ENCODE assay signal across 10 cellular contexts in genomic region chr2:113234721-113235346, GRCh38. TPM values are rescaled to one million over a fixed set of nuclear protein-coding genes. Genes with fewer than 3 reads are reported as not detected.
DNase-seq lines count a peak whose midpoint lies in the region; ATAC-seq and TF ChIP-seq lines count a peak whose summit lies in the region.
"Had no signal": no experiment of that assay in that cellular context is flagged by ENCODE, and none has a peak within 500 bp of the region (broad histone marks: within the 10 kb centered on the region; RNA-seq: fewer than 3 reads in every experiment).

No MANE protein-coding gene starts in this region.

- H2AK5ac ChIP-seq in mesendoderm (ENCODE audit: low read length): no peak overlapping the region

- H4K5ac ChIP-seq in mesendoderm (ENCODE audit: low read length): no peak overlapping the region

- no peaks in the 10 kb centered on the region for H3K79me2 ChIP-seq in mesendoderm (ENCODE audit: control insufficient read depth, insufficient read depth, low read length)

- no peaks in the 10 kb centered on the region for H3K79me1 ChIP-seq in mesendoderm (ENCODE audit: low read length)

- H4K8ac ChIP-seq in mesendoderm (ENCODE audit: low read depth, low read length): no peak overlapping the region

- no peaks in the 10 kb centered on the region for H3K27me3 Mint-ChIP-seq in activated CD4-positive, alpha-beta T cell treated with anti-CD3 and anti-CD28 coated beads, Interleukin-2, amount 10 ng/mL, durations not matched to agents 7 days and 5 days
- no peaks in the 10 kb centered on the region for H3K27me3 Mint-ChIP-seq in T-helper 17 cell

- TF ChIP-seq POLR2A in testis (IDR thresholded peaks at IDR 0.05): no peak

- no peaks in the 10 kb centered on the region for H3K36me3 ChIP-seq in testis (ENCODE audit: low read depth, missing control alignments)
- no peaks in the 10 kb centered on the region for H3K36me3 ChIP-seq in mesendoderm (ENCODE audit: control insufficient read depth, insufficient read depth, low read length)

- no peak overlapping the region for H2BK120ac ChIP-seq in mesendoderm (ENCODE audit: low read depth, low read length)

- intact Hi-C loops in testis (cut with DNase I; ENCODE audit: low total_unique reads): no loop called here

- H3K9ac ChIP-seq in mesendoderm (ENCODE audit: low read length): no peak overlapping the region

- no peak for DNase-seq in activated CD4-positive, alpha-beta T cell treated with anti-CD3 and anti-CD28 coated beads, Interleukin-2, amount 10 ng/mL, durations not matched to agents 7 days and 5 days
- DNase-seq in activated CD4-positive, alpha-beta T cell treated with anti-CD3 and anti-CD28 coated beads for 1 hour: no peak
- DNase-seq in T-helper 17 cell (no peak), foreskin keratinocyte (no peak), testis (no peak), mesendoderm (no peak), putamen (ENCODE audit: low spot score) (no peak)
- DNase-seq: NCI-H2227 treated with DMSO at 0.1 percent for 48 hours had no signal

- H3K4me3 ChIP-seq in testis (peak overlapping the region; percentile 56 to 68), mesendoderm (ENCODE audit: low read length) (no peak overlapping the region)

- no peaks in the 10 kb centered on the region for H3K36me3 Mint-ChIP-seq in activated CD4-positive, alpha-beta T cell treated with anti-CD3 and anti-CD28 coated beads, Interleukin-2, amount 10 ng/mL, durations not matched to agents 7 days and 5 days (ENCODE audit: low read depth)
- peaks cover 2% of the 10 kb centered on the region for H3K36me3 Mint-ChIP-seq in T-helper 17 cell (ENCODE audit: low read depth)

- H3K4me2 ChIP-seq in mesendoderm (ENCODE audit: low read length): no peak overlapping the region

- peaks cover 26% of the 10 kb centered on the region for H3K4me1 Mint-ChIP-seq in activated CD4-positive, alpha-beta T cell treated with anti-CD3 and anti-CD28 coated beads, Interleukin-2, amount 10 ng/mL, durations not matched to agents 7 days and 5 days
- H3K4me1 Mint-ChIP-seq in T-helper 17 cell: peaks cover 15% of the 10 kb centered on the region

- ATAC-seq in T-helper 17 cell (no peak), foreskin keratinocyte (peak; percentile 13), HG03175 (IDR thresholded peaks at IDR 0.05; ENCODE audit: unreplicated experiment) (no peak)

- peak overlapping the region; percentile 95 for H3K27ac Mint-ChIP-seq in activated CD4-positive, alpha-beta T cell treated with anti-CD3 and anti-CD28 coated beads, Interleukin-2, amount 10 ng/mL, durations not matched to agents 7 days and 5 days
- H3K27ac Mint-ChIP-seq in T-helper 17 cell: peak overlapping the region; percentile 86

- POLR2A ChIA-PET in activated CD4-positive, alpha-beta T cell treated with anti-CD3 and anti-CD28 coated beads, Interleukin-2, amount 10 ng/mL, durations not matched to agents 7 days and 5 days (lab: Charles Lee): no interaction called here

- 45 to 56% methylated on average over 16 of the region's 16 CpGs for WGBS in testis, 2 donors
- no CpG with 5 or more reads among the region's 16 CpGs for WGBS in mesendoderm (ENCODE audit: extremely low coverage, insufficient coverage, low lambda C conversion rate)

- no peaks in the 10 kb centered on the region for H3K27me3 ChIP-seq in foreskin keratinocyte
- no peaks in the 10 kb centered on the region for H3K27me3 ChIP-seq in testis
- H3K27me3 ChIP-seq in mesendoderm (ENCODE audit: insufficient read depth, low read length, poor library complexity): no peaks in the 10 kb centered on the region

- peaks cover 11% of the 10 kb centered on the region for H3K4me1 ChIP-seq in foreskin keratinocyte
- H3K4me1 ChIP-seq in testis: peaks cover 4% of the 10 kb centered on the region
- H3K4me1 ChIP-seq in mesendoderm (ENCODE audit: control insufficient read depth, low read depth, low read length): no peaks in the 10 kb centered on the region

- H3K4ac ChIP-seq in mesendoderm (ENCODE audit: low read depth, low read length): no peak overlapping the region

- CTCF ChIA-PET in activated CD4-positive, alpha-beta T cell treated with anti-CD3 and anti-CD28 coated beads, Interleukin-2, amount 10 ng/mL, durations not matched to agents 7 days and 5 days (lab: Charles Lee): interaction anchor here (0.5 to 3.9 kb wide), 4 partner anchors 14 to 89 kb away, joined by 3 to 22 read pairs (median 4); no protein-coding TSS in a partner anchor

- no peaks in the 10 kb centered on the region for H3K9me3 Mint-ChIP-seq in activated CD4-positive, alpha-beta T cell treated with anti-CD3 and anti-CD28 coated beads, Interleukin-2, amount 10 ng/mL, durations not matched to agents 7 days and 5 days

- H3K56ac ChIP-seq in mesendoderm (ENCODE audit: low read length): no peak overlapping the region

- no peaks in the 10 kb centered on the region for H3K9me3 ChIP-seq in T-helper 17 cell (ENCODE audit: control insufficient read depth, low read length, poor library complexity, severe bottlenecking)
- no peaks in the 10 kb centered on the region for H3K9me3 ChIP-seq in testis

- no peak overlapping the region for H2BK15ac ChIP-seq in mesendoderm (replicated peaks; ENCODE audit: low read depth)

- H3K27ac ChIP-seq in foreskin keratinocyte (peak overlapping the region; percentile 89), testis (peak overlapping the region; percentile 57 to 81), mesendoderm (ENCODE audit: low read depth, low read length) (no peak overlapping the region)

- TF ChIP-seq CTCF in foreskin keratinocyte (conservative IDR thresholded peaks at IDR 0.05) (no peak), testis (IDR thresholded peaks at IDR 0.05) (no peak)

- H3K23ac ChIP-seq in mesendoderm (ENCODE audit: low read length): no peak overlapping the region

- no peak overlapping the region for H2BK5ac ChIP-seq in mesendoderm (ENCODE audit: low read length)

- no peak overlapping the region for H3K18ac ChIP-seq in mesendoderm (ENCODE audit: low read length)

- H3K4me3 Mint-ChIP-seq in activated CD4-positive, alpha-beta T cell treated with anti-CD3 and anti-CD28 coated beads, Interleukin-2, amount 10 ng/mL, durations not matched to agents 7 days and 5 days: peak overlapping the region; percentile 89
- H3K4me3 Mint-ChIP-seq in T-helper 17 cell: peak overlapping the region; percentile 95

RNA-seq across cellular contexts. Expression of gene PAX8, which starts 43.9 kb away (rescaled TPM):
- under 1 TPM; 0.69 to 0.74 TPM for total RNA-seq in activated CD4-positive, alpha-beta T cell treated with anti-CD3 and anti-CD28 coated beads, Interleukin-2, amount 10 ng/mL, durations not matched to agents 7 days and 5 days
- total RNA-seq in T-helper 17 cell (1 to 10 TPM in 1 of 2 donors, under 1 TPM in 1; 0.21 to 1.4 TPM), foreskin keratinocyte (5.6 and 7.0 TPM in 2 replicates), testis (1 to 10 TPM; 4.7 to 5.4 TPM)
- polyA plus RNA-seq in foreskin keratinocyte (4.5 and 5.7 TPM in 2 replicates), testis (ENCODE audit: insufficient read depth, low read depth, low replicate concordance) (22.3 TPM)
- 0.06 TPM for polyA plus RNA-seq in mesendoderm (2013, experiment 1 of 2)
- polyA plus RNA-seq in mesendoderm (2013, experiment 2 of 2): 0.08 TPM
- total RNA-seq: H1 had no signal
